In the genomic region with DNA sequence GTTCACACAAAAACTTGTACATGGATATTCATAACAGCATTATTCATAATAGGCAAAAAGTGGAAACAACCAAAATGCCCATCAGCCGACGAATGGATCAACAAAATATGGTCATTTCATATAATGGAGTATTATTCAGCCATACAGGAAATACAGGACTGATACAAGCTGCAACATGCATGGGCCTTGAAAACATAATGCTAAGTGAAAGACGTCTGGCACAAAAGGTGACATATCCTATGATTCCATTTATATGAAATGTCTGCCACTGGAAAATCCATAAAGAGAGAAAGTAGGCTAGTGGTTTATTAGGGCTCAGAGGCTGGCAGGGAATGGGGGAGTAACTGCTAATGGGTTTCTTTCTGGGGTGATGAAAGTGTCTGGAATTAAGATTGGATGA, we compare ENCODE assay signal across 30 cellular contexts.
"Had no signal": no experiment of that assay in that cellular context is flagged by ENCODE, and none has a peak within 500 bp of the region (broad histone marks: within the 10 kb centered on the region; RNA-seq: fewer than 3 reads in every experiment).

No MANE protein-coding gene starts in this region.

- H3K27ac ChIP-seq: adrenal gland, body of pancreas, cardiac muscle cell, esophagus muscularis mucosa, skin epidermis, uterus had no signal

- DNase-seq: activated CD4-positive, alpha-beta memory T cell treated with anti-CD3 and anti-CD28 coated beads for 36 hours; activated CD4-positive, alpha-beta T cell treated with anti-CD3 and anti-CD28 coated beads, Interleukin-2, amount 10 ng/mL, durations not matched to agents 24 days and 14 days; activated CD4-positive, CD25-positive, alpha-beta regulatory T cell treated with anti-CD3 and anti-CD28 coated beads, Interleukin-2, amount 50 U/mL, for 72 hours; activated CD8-positive, alpha-beta memory T cell treated with anti-CD3 and anti-CD28 coated beads, Interleukin-2, amount 50 U/mL, for 4 hours; activated effector memory CD4-positive, alpha-beta T cell treated with anti-CD3 and anti-CD28 coated beads, Interleukin-2, amount 50 U/mL, for 16 hours; activated naive CD4-positive, alpha-beta T cell treated with anti-CD3 and anti-CD28 coated beads for 36 hours; activated naive CD8-positive, alpha-beta T cell treated with anti-CD3 and anti-CD28 coated beads for 36 hours; activated T-cell treated with anti-CD3 and anti-CD28 coated beads, Interleukin-2, amount 50 U/mL, for 1 hour; adrenal gland; aorta; body of pancreas; cortex of kidney; effector memory CD8-positive, alpha-beta T cell; foreskin melanocyte; glutamatergic neuron; islet precursor cell; left cardiac atrium; midbrain; naive thymus-derived CD4-positive, alpha-beta T cell; stimulated activated CD4-positive, alpha-beta T cell treated with anti-CD3 and anti-CD28 coated beads, Interleukin-12 subunit alpha, Interleukin-12 subunit beta, amount 100 ng/mL, for 4 hours; stimulated activated CD4-positive, alpha-beta T cell treated with anti-CD3 and anti-CD28 coated beads, Interleukin-4, amount 100 ng/mL, for 1 hour; T-helper 17 cell; uterus had no signal

- H3K9me3 ChIP-seq: adrenal gland, body of pancreas, esophagus muscularis mucosa, uterus had no signal

- H3K27ac Mint-ChIP-seq: activated CD4-positive, alpha-beta memory T cell treated with anti-CD3 and anti-CD28 coated beads for 36 hours; activated CD4-positive, alpha-beta T cell treated with anti-CD3 and anti-CD28 coated beads, Interleukin-2, amount 10 ng/mL, durations not matched to agents 24 days and 14 days; activated naive CD4-positive, alpha-beta T cell treated with anti-CD3 and anti-CD28 coated beads for 36 hours; activated naive CD8-positive, alpha-beta T cell treated with anti-CD3 and anti-CD28 coated beads for 36 hours; activated T-helper 1 cell treated with anti-CD3 and anti-CD28 coated beads, Interleukin-12 subunit alpha, Interleukin-12 subunit beta, Interleukin-2, Interleukin-4 antibody, amounts not matched to agents 30 ng/mL and 10 ng/mL and 1 ng/mL, durations not matched to agents 14 hours and 24 hours and 36 hours; stimulated activated naive CD8-positive, alpha-beta T cell treated with anti-CD3 and anti-CD28 coated beads, Interleukin-15, Interleukin-2, amounts not matched to agents 100 ng/mL and 50 ng/mL, for 24 hours; T-helper 17 cell; type B pancreatic cell had no signal

- ATAC-seq: body of pancreas; effector memory CD8-positive, alpha-beta T cell; left cardiac atrium; naive thymus-derived CD4-positive, alpha-beta T cell; sciatic nerve; T-helper 17 cell had no signal

- H3K4me3 Mint-ChIP-seq: activated CD4-positive, alpha-beta memory T cell treated with anti-CD3 and anti-CD28 coated beads for 36 hours; activated CD4-positive, alpha-beta T cell treated with anti-CD3 and anti-CD28 coated beads, Interleukin-2, amount 10 ng/mL, durations not matched to agents 24 days and 14 days; activated naive CD4-positive, alpha-beta T cell treated with anti-CD3 and anti-CD28 coated beads for 36 hours; activated naive CD8-positive, alpha-beta T cell treated with anti-CD3 and anti-CD28 coated beads for 36 hours; activated T-helper 1 cell treated with anti-CD3 and anti-CD28 coated beads, Interleukin-12 subunit alpha, Interleukin-12 subunit beta, Interleukin-2, Interleukin-4 antibody, amounts not matched to agents 30 ng/mL and 10 ng/mL and 1 ng/mL, durations not matched to agents 14 hours and 24 hours and 36 hours; effector memory CD8-positive, alpha-beta T cell; stimulated activated naive CD8-positive, alpha-beta T cell treated with anti-CD3 and anti-CD28 coated beads, Interleukin-15, Interleukin-2, amounts not matched to agents 100 ng/mL and 50 ng/mL, for 24 hours; T-helper 17 cell; type B pancreatic cell had no signal

- H3K27me3 Mint-ChIP-seq: activated CD4-positive, alpha-beta memory T cell treated with anti-CD3 and anti-CD28 coated beads for 36 hours; activated CD4-positive, alpha-beta T cell treated with anti-CD3 and anti-CD28 coated beads, Interleukin-2, amount 10 ng/mL, durations not matched to agents 24 days and 14 days; activated naive CD8-positive, alpha-beta T cell treated with anti-CD3 and anti-CD28 coated beads for 36 hours; effector memory CD8-positive, alpha-beta T cell; naive thymus-derived CD4-positive, alpha-beta T cell; stimulated activated naive CD8-positive, alpha-beta T cell treated with anti-CD3 and anti-CD28 coated beads, Interleukin-15, Interleukin-2, amounts not matched to agents 100 ng/mL and 50 ng/mL, for 24 hours; T-helper 17 cell; type B pancreatic cell had no signal

- H3K27me3 ChIP-seq: adrenal gland, body of pancreas, cardiac muscle cell, esophagus muscularis mucosa, uterus had no signal

- H3K36me3 ChIP-seq: adrenal gland, cardiac muscle cell, esophagus muscularis mucosa, uterus had no signal

- H3K9me3 Mint-ChIP-seq: effector memory CD8-positive, alpha-beta T cell; type B pancreatic cell had no signal

- H3K4me3 ChIP-seq: adrenal gland, body of pancreas, cardiac muscle cell, esophagus muscularis mucosa, skin epidermis, uterus had no signal
